1 cellular context compared by ENCODE assay signal in the genomic region with DNA sequence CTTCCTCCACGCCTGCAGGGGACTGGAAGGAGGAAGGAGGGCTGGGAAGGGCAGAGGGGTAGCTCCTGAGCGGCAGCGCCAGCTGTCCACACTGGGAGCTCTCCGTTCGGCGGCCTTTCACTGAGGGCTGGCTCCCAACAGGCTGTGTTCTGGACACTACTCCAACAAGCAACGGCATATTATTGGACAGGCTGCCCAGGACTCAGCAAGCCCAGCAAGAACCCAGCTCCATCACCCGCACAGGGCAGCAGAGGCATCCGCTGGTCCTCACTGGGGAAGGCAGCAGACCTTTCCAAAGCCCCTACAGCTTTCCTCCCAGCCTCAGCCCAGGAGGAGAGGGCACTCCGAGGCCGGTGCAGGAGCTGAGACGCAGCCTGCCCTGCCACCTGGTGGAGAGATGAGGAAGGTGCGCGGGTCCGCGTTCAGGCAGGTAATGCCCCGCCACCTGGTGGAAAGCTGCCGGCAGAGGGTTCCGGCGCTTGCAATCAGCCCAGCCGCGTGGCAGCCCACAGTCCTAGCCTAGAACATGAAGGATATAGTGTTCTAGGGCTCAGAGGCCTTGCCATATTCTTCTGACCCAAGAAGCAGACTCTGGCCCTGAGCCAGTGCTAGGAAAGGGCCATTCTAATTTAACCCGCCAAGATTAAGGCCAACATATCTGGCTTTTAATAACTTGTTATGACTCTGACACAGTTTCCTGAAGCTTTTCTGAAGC.
TF ChIP-seq lines count a peak whose summit lies in the region.

No MANE protein-coding gene starts in this region.

TF ChIP-seq in HepG2, 621 proteins besides CTCF, POLR2A, EP300 and RAD21 (continued from another document and continues in another):
- TF ChIP-seq, protein P1, sequence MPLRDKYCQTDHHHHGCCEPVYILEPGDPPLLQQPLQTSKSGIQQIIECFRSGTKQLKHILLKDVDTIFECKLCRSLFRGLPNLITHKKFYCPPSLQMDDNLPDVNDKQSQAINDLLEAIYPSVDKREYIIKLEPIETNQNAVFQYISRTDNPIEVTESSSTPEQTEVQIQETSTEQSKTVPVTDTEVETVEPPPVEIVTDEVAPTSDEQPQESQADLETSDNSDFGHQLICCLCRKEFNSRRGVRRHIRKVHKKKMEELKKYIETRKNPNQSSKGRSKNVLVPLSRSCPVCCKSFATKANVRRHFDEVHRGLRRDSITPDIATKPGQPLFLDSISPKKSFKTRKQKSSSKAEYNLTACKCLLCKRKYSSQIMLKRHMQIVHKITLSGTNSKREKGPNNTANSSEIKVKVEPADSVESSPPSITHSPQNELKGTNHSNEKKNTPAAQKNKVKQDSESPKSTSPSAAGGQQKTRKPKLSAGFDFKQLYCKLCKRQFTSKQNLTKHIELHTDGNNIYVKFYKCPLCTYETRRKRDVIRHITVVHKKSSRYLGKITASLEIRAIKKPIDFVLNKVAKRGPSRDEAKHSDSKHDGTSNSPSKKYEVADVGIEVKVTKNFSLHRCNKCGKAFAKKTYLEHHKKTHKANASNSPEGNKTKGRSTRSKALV (CRISPR knock-in tag; IDR thresholded peaks at IDR 0.05): 0 out of 2 replicates have a peak, but pooled peaks have one; percentile 24
- TF ChIP-seq MXD4 (CRISPR knock-in tag; IDR thresholded peaks at IDR 0.05): 0 out of 2 replicates have a peak, but pooled peaks have one; percentile 26
- TF ChIP-seq RCOR2 (CRISPR knock-in tag; IDR thresholded peaks at IDR 0.05): no peak
- TF ChIP-seq SMARCC2 (IDR thresholded peaks at IDR 0.05): no peak
- no peak for TF ChIP-seq KMT2B (CRISPR knock-in tag; IDR thresholded peaks at IDR 0.05)
- TF ChIP-seq ZNF230 (CRISPR knock-in tag; IDR thresholded peaks at IDR 0.05): 0 out of 2 replicates have a peak, but pooled peaks have one; percentile 54
- TF ChIP-seq, protein P2, sequence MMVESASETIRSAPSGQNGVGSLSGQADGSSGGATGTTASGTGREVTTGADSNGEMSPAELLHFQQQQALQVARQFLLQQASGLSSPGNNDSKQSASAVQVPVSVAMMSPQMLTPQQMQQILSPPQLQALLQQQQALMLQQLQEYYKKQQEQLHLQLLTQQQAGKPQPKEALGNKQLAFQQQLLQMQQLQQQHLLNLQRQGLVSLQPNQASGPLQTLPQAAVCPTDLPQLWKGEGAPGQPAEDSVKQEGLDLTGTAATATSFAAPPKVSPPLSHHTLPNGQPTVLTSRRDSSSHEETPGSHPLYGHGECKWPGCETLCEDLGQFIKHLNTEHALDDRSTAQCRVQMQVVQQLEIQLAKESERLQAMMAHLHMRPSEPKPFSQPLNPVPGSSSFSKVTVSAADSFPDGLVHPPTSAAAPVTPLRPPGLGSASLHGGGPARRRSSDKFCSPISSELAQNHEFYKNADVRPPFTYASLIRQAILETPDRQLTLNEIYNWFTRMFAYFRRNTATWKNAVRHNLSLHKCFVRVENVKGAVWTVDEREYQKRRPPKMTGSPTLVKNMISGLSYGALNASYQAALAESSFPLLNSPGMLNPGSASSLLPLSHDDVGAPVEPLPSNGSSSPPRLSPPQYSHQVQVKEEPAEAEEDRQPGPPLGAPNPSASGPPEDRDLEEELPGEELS (CRISPR knock-in tag; IDR thresholded peaks at IDR 0.05): peak; percentile 22; the same call in 1 of the 2 replicates
- TF ChIP-seq ZNF670 (CRISPR knock-in tag; IDR thresholded peaks at IDR 0.05; ENCODE audit: borderline replicate concordance): no peak
- no peak for TF ChIP-seq ZC3H13 (CRISPR knock-in tag; IDR thresholded peaks at IDR 0.05)
- no peak for TF ChIP-seq NR2F1 (CRISPR knock-in tag; IDR thresholded peaks at IDR 0.05)
- no peak for TF ChIP-seq TMF1 (CRISPR knock-in tag; IDR thresholded peaks at IDR 0.05; ENCODE audit: low read depth)
- no peak for TF ChIP-seq ZNF891 (CRISPR knock-in tag; IDR thresholded peaks at IDR 0.05)
- TF ChIP-seq, protein P3, sequence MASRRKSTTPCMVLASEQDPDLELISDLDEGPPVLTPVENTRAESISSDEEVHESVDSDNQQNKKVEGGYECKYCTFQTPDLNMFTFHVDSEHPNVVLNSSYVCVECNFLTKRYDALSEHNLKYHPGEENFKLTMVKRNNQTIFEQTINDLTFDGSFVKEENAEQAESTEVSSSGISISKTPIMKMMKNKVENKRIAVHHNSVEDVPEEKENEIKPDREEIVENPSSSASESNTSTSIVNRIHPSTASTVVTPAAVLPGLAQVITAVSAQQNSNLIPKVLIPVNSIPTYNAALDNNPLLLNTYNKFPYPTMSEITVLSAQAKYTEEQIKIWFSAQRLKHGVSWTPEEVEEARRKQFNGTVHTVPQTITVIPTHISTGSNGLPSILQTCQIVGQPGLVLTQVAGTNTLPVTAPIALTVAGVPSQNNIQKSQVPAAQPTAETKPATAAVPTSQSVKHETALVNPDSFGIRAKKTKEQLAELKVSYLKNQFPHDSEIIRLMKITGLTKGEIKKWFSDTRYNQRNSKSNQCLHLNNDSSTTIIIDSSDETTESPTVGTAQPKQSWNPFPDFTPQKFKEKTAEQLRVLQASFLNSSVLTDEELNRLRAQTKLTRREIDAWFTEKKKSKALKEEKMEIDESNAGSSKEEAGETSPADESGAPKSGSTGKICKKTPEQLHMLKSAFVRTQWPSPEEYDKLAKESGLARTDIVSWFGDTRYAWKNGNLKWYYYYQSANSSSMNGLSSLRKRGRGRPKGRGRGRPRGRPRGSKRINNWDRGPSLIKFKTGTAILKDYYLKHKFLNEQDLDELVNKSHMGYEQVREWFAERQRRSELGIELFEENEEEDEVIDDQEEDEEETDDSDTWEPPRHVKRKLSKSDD (CRISPR knock-in tag; IDR thresholded peaks at IDR 0.05; ENCODE audit: low read depth): no peak
- TF ChIP-seq ZNF607 (CRISPR knock-in tag; IDR thresholded peaks at IDR 0.05; ENCODE audit: borderline replicate concordance): no peak
- TF ChIP-seq ZNF24 (IDR thresholded peaks at IDR 0.05): no peak
- TF ChIP-seq, protein P4, sequence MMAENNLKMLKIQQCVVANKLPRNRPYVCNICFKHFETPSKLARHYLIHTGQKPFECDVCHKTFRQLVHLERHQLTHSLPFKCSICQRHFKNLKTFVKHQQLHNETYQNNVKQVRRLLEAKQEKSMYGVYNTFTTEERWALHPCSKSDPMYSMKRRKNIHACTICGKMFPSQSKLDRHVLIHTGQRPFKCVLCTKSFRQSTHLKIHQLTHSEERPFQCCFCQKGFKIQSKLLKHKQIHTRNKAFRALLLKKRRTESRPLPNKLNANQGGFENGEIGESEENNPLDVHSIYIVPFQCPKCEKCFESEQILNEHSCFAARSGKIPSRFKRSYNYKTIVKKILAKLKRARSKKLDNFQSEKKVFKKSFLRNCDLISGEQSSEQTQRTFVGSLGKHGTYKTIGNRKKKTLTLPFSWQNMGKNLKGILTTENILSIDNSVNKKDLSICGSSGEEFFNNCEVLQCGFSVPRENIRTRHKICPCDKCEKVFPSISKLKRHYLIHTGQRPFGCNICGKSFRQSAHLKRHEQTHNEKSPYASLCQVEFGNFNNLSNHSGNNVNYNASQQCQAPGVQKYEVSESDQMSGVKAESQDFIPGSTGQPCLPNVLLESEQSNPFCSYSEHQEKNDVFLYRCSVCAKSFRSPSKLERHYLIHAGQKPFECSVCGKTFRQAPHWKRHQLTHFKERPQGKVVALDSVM (CRISPR knock-in tag; IDR thresholded peaks at IDR 0.05): no peak
- TF ChIP-seq TARDBP (CRISPR knock-in tag; IDR thresholded peaks at IDR 0.05): 0 out of 2 replicates have a peak, but pooled peaks have one; percentile 28
- TF ChIP-seq SPEN (CRISPR knock-in tag; IDR thresholded peaks at IDR 0.05; ENCODE audit: low read depth): peak; percentile 67; the same call in 1 of the 2 replicates
- TF ChIP-seq ATF1 (CRISPR knock-in tag; IDR thresholded peaks at IDR 0.05): no peak
- peak; percentile 79 for TF ChIP-seq MYC (CRISPR knock-in tag; IDR thresholded peaks at IDR 0.05; ENCODE audit: borderline replicate concordance)
- no peak; the same call in 1 of the 2 replicates for TF ChIP-seq SP4 (CRISPR knock-in tag; IDR thresholded peaks at IDR 0.05)
- no peak for TF ChIP-seq ZNF841 (CRISPR knock-in tag; IDR thresholded peaks at IDR 0.05; ENCODE audit: borderline replicate concordance)
- TF ChIP-seq, protein P5, sequence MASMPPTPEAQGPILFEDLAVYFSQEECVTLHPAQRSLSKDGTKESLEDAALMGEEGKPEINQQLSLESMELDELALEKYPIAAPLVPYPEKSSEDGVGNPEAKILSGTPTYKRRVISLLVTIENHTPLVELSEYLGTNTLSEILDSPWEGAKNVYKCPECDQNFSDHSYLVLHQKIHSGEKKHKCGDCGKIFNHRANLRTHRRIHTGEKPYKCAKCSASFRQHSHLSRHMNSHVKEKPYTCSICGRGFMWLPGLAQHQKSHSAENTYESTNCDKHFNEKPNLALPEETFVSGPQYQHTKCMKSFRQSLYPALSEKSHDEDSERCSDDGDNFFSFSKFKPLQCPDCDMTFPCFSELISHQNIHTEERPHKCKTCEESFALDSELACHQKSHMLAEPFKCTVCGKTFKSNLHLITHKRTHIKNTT (CRISPR knock-in tag; IDR thresholded peaks at IDR 0.05): no peak
- peak; percentile 98 for TF ChIP-seq XRCC5 (optimal IDR thresholded peaks at IDR 0.05; ENCODE audit: low read length)
- TF ChIP-seq, protein P6, sequence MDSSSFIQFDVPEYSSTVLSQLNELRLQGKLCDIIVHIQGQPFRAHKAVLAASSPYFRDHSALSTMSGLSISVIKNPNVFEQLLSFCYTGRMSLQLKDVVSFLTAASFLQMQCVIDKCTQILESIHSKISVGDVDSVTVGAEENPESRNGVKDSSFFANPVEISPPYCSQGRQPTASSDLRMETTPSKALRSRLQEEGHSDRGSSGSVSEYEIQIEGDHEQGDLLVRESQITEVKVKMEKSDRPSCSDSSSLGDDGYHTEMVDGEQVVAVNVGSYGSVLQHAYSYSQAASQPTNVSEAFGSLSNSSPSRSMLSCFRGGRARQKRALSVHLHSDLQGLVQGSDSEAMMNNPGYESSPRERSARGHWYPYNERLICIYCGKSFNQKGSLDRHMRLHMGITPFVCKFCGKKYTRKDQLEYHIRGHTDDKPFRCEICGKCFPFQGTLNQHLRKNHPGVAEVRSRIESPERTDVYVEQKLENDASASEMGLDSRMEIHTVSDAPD (CRISPR knock-in tag; IDR thresholded peaks at IDR 0.05): no peak
- TF ChIP-seq ZEB1 (IDR thresholded peaks at IDR 0.05; ENCODE audit: insufficient replicate concordance, low read depth): no peak
- TF ChIP-seq, protein P7, sequence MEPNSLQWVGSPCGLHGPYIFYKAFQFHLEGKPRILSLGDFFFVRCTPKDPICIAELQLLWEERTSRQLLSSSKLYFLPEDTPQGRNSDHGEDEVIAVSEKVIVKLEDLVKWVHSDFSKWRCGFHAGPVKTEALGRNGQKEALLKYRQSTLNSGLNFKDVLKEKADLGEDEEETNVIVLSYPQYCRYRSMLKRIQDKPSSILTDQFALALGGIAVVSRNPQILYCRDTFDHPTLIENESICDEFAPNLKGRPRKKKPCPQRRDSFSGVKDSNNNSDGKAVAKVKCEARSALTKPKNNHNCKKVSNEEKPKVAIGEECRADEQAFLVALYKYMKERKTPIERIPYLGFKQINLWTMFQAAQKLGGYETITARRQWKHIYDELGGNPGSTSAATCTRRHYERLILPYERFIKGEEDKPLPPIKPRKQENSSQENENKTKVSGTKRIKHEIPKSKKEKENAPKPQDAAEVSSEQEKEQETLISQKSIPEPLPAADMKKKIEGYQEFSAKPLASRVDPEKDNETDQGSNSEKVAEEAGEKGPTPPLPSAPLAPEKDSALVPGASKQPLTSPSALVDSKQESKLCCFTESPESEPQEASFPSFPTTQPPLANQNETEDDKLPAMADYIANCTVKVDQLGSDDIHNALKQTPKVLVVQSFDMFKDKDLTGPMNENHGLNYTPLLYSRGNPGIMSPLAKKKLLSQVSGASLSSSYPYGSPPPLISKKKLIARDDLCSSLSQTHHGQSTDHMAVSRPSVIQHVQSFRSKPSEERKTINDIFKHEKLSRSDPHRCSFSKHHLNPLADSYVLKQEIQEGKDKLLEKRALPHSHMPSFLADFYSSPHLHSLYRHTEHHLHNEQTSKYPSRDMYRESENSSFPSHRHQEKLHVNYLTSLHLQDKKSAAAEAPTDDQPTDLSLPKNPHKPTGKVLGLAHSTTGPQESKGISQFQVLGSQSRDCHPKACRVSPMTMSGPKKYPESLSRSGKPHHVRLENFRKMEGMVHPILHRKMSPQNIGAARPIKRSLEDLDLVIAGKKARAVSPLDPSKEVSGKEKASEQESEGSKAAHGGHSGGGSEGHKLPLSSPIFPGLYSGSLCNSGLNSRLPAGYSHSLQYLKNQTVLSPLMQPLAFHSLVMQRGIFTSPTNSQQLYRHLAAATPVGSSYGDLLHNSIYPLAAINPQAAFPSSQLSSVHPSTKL (CRISPR knock-in tag; IDR thresholded peaks at IDR 0.05): peak; percentile 66
- TF ChIP-seq, protein P8, sequence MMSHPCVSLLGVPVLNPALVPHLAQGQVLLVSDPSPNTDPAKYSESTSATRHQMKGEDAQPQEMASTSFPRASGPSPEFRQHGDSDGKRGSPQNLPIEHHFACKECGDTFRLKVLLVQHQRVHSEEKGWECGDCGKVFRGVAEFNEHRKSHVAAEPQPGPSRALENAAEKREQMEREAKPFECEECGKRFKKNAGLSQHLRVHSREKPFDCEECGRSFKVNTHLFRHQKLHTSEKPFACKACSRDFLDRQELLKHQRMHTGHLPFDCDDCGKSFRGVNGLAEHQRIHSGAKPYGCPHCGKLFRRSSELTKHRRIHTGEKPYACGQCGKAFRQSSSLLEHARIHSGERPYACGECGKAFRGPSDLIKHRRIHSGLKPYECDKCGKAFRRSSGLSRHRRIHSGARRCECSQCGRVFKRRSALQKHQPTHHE (CRISPR knock-in tag; IDR thresholded peaks at IDR 0.05; ENCODE audit: borderline replicate concordance): no peak
- TF ChIP-seq ZNF333 (CRISPR knock-in tag; IDR thresholded peaks at IDR 0.05; ENCODE audit: borderline replicate concordance): no peak
- 0 out of 2 replicates have a peak, but pooled peaks have one; percentile 78 for TF ChIP-seq GTF3A (CRISPR knock-in tag; conservative IDR thresholded peaks at IDR 0.05)
- TF ChIP-seq ZFP36 (IDR thresholded peaks at IDR 0.05; ENCODE audit: borderline replicate concordance, low read depth, low read length, partially characterized antibody): peak; percentile 51
- TF ChIP-seq ZNF543 (CRISPR knock-in tag; IDR thresholded peaks at IDR 0.05): 0 out of 2 replicates have a peak, but pooled peaks have one; percentile 70
- TF ChIP-seq ZNF782 (CRISPR knock-in tag; IDR thresholded peaks at IDR 0.05; ENCODE audit: borderline replicate concordance): peak; percentile 77; the same call in 1 of the 2 replicates
- TF ChIP-seq MIER2 (CRISPR knock-in tag; IDR thresholded peaks at IDR 0.05): peak; percentile 66
- peak; percentile 72; the same call in 1 of the 2 replicates for TF ChIP-seq ZNF788 (CRISPR knock-in tag; IDR thresholded peaks at IDR 0.05; ENCODE audit: borderline replicate concordance)
- TF ChIP-seq KDM3A (CRISPR knock-in tag; IDR thresholded peaks at IDR 0.05; ENCODE audit: low read depth): peak; percentile 80; the same call in 1 of the 2 replicates
- TF ChIP-seq KLF9 (CRISPR knock-in tag; IDR thresholded peaks at IDR 0.05; ENCODE audit: low read depth): no peak
